9 cellular contexts compared by ENCODE assay signal in the genomic region with DNA sequence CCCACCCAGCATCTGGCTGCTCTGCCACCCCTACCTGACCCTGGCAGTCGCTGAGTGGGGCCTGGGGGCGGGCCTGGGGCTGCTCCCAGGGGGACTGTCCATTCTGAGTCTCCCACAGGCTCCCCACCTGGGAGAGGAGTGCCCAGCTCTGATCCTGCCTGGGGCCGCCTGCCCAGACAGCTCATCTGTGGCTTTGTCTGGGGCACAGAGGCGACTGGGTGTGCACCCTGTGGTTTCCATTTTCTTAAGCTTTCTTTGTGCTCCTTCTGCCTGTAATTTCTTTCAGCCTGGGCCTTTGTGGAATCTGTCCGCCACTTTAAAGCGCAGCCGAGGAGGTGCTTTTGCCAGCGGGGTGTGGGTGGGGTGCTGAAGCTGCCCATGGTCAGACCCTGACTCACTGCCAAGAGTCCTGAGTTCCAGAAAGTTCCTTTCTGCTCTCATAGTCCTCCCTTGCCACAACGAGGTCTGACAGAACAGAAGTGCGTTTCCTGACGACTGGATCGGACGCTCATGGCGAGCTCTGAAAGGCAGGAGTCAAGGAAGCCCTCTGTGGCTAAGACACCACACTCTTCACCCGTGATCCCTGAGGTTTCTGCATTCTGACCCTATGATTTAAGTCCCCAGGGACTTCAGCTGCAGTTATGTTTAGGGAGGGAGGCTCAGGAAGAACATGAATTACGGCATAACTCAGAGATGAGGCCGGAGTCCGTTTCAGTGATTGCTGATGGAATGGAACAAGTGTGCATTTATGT.
DNase-seq lines count a peak whose midpoint lies in the region; ATAC-seq and TF ChIP-seq lines count a peak whose summit lies in the region.
"Had no signal": no experiment of that assay in that cellular context is flagged by ENCODE, and none has a peak within 500 bp of the region (broad histone marks: within the 10 kb centered on the region; RNA-seq: fewer than 3 reads in every experiment).

No MANE protein-coding gene starts in this region.

- H3K36me3 ChIP-seq in adipocyte (ENCODE audit: control insufficient read depth, insufficient read depth, low read length, severe bottlenecking) (peaks cover 6% of the 10 kb centered on the region), hepatocyte (replicated peaks; ENCODE audit: insufficient read depth, low read depth) (no peaks in the 10 kb centered on the region)

- H3K79me2 ChIP-seq in hepatocyte = peaks cover 54% of the 10 kb centered on the region

- DNase-seq in HPDE6-E6E7 (ENCODE audit: extremely low spot score) (peak; percentile 71), adipocyte (ENCODE audit: low read depth) (peak; percentile 85), hepatocyte (ENCODE audit: low spot score) (no peak), RKO (ENCODE audit: low spot score) (no peak)
- DNase-seq in stimulated activated naive CD8-positive, alpha-beta T cell treated with anti-CD3 and anti-CD28 coated beads, Interleukin-15, Interleukin-2, amounts not matched to agents 100 U/mL and 50 U/mL, for 24 hours = no peak
- DNase-seq: stimulated activated CD4-positive, alpha-beta T cell treated with anti-CD3 and anti-CD28 coated beads, Interleukin-4, amount 100 ng/mL, for 1 hour had no signal

- no peaks in the 10 kb centered on the region for H3K9me3 ChIP-seq in adipocyte (ENCODE audit: control insufficient read depth, low read length)
- no peaks in the 10 kb centered on the region for H3K9me3 ChIP-seq in hepatocyte (ENCODE audit: low read depth)

- peak overlapping the region; percentile 19 for H3K9ac ChIP-seq in adipocyte (ENCODE audit: low read length)

- H3K9me2 ChIP-seq in hepatocyte (replicated peaks; ENCODE audit: insufficient read depth) = no peaks in the 10 kb centered on the region

- H3K4me1 ChIP-seq in adipocyte (ENCODE audit: control insufficient read depth, insufficient read depth, low read length) (peaks cover 22% of the 10 kb centered on the region), hepatocyte (ENCODE audit: insufficient read depth) (peaks cover 39% of the 10 kb centered on the region)

- 59% methylated on average over 16 of the region's 18 CpGs for WGBS in hepatocyte (ENCODE audit: low lambda C conversion rate, missing lambda C conversion rate)

- peak overlapping the region; percentile 94 for H3K27ac ChIP-seq in hepatocyte

- no peaks in the 10 kb centered on the region for H3K27me3 ChIP-seq in adipocyte (replicated peaks; ENCODE audit: control insufficient read depth, insufficient read depth, low read length)
- H3K27me3 ChIP-seq in hepatocyte = no peaks in the 10 kb centered on the region

- no peaks in the 10 kb centered on the region for H4K20me1 ChIP-seq in hepatocyte (ENCODE audit: insufficient read depth, poor library complexity, severe bottlenecking)

- H3K4me3 ChIP-seq in adipocyte (ENCODE audit: low read length) (no peak overlapping the region), hepatocyte (no peak overlapping the region)

- H3K4me2 ChIP-seq in hepatocyte = peak overlapping the region; percentile 60

- ATAC-seq in stimulated activated naive CD8-positive, alpha-beta T cell treated with anti-CD3 and anti-CD28 coated beads, Interleukin-15, Interleukin-2, amounts not matched to agents 100 U/mL and 50 U/mL, for 24 hours = peak; percentile 31
- ATAC-seq in HG03460 (IDR thresholded peaks at IDR 0.05; ENCODE audit: unreplicated experiment) = no peak
- ATAC-seq in GM19395 (IDR thresholded peaks at IDR 0.05; ENCODE audit: unreplicated experiment) = no peak
- no peak for ATAC-seq in HG02588 (IDR thresholded peaks at IDR 0.05; ENCODE audit: unreplicated experiment)

- TF ChIP-seq CTCF in hepatocyte (IDR thresholded peaks at IDR 0.05; ENCODE audit: poor library complexity) = no peak

- H2AFZ ChIP-seq in hepatocyte = no peak overlapping the region

Comparison
In these comparisons a context has a peak if more than half of its experiments do, and no peak if none do; other contexts are left out.
1. DNase-seq: peak in HPDE6-E6E7 (single experiment) and adipocyte (single experiment); none in hepatocyte (single experiment), stimulated activated naive CD8-positive, alpha-beta T cell treated with anti-CD3 and anti-CD28 coated beads, Interleukin-15, Interleukin-2, amounts not matched to agents 100 U/mL and 50 U/mL, for 24 hours (single experiment) and RKO (single experiment).